Comparison of ENCODE assay signal across 14 cellular contexts in the genomic region with DNA sequence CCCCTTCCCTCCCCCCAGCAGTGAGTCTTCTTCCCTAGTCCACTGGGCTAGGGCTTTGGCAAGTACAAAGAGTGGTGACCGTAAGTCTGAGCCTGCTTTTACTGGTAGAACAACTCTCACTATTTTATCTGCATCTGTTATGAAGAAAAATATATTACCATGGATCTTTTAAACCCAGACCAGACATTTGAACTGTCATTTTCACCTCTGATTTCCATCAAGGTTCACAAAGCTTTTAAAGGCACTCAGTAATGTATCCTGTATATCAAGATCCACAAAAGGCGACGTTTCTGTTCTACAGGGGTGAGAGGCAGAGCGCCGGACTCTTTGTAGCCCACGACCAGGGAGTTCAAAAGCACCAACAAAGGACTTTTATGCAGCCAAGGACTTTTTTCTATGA.
DNase-seq lines count a peak whose midpoint lies in the region; ATAC-seq and TF ChIP-seq lines count a peak whose summit lies in the region.
"Had no signal": no experiment of that assay in that cellular context is flagged by ENCODE, and none has a peak within 500 bp of the region (broad histone marks: within the 10 kb centered on the region; RNA-seq: fewer than 3 reads in every experiment).

No MANE protein-coding gene starts in this region.

- H2AFZ ChIP-seq in neural cell (ENCODE audit: low read depth, low read length): no peak overlapping the region
- H2AFZ ChIP-seq in neuron (ENCODE audit: low read depth, low read length): peak overlapping the region; percentile 50
- H2AFZ ChIP-seq: GM23248 had no signal

- no peaks in the 10 kb centered on the region for H3F3A ChIP-seq in neural cell (ENCODE audit: insufficient read depth, low read length, poor library complexity, severe bottlenecking)

- TF ChIP-seq RAD21 in neural cell (conservative IDR thresholded peaks at IDR 0.05): no peak

- DNase-seq in SK-N-DZ (ENCODE audit: low spot score): peak; percentile 88
- no peak for DNase-seq in NCI-H1417 treated with DMSO at 0.1 percent for 48 hours (lab: John Stamatoyannopoulos, UW)
- DNase-seq in NCI-H774 (lab: John Stamatoyannopoulos, UW): no peak
- DNase-seq: C1 segment of cervical spinal cord; Caco-2; CD8-positive, alpha-beta T cell; DMS153; DND-41; GM23248; H7; HCEC 1CT had no signal

- H3K4me3 ChIP-seq in neural cell (ENCODE audit: low read length) (no peak overlapping the region), neuron (ENCODE audit: low read length) (no peak overlapping the region)
- H3K4me3 ChIP-seq: GM23248 had no signal

- TF ChIP-seq EP300 in neural cell (conservative IDR thresholded peaks at IDR 0.05; ENCODE audit: poor library complexity, severe bottlenecking): peak; percentile 14

- H3K27ac ChIP-seq in neural cell (ENCODE audit: low read length): no peak overlapping the region
- H3K27ac ChIP-seq: GM23248 had no signal

- no peaks in the 10 kb centered on the region for H3K27me3 ChIP-seq in neural cell (ENCODE audit: insufficient read depth, low read depth, low read length)
- H3K27me3 ChIP-seq in neuron (ENCODE audit: insufficient read depth, low read length): no peaks in the 10 kb centered on the region

- H3K36me3 ChIP-seq in neural cell (ENCODE audit: insufficient read depth, low read length) (no peaks in the 10 kb centered on the region), neuron (ENCODE audit: insufficient read depth, low read length) (no peaks in the 10 kb centered on the region)

- H3K9me3 ChIP-seq in neural cell (ENCODE audit: low read length) (no peaks in the 10 kb centered on the region), neuron (ENCODE audit: low read length) (no peaks in the 10 kb centered on the region)
- H3K9me3 ChIP-seq: Caco-2 had no signal

- H3K79me2 ChIP-seq in neural cell (replicated peaks; ENCODE audit: insufficient read depth, low read length): no peaks in the 10 kb centered on the region

- no peak for ATAC-seq in HG02763 (IDR thresholded peaks at IDR 0.05; ENCODE audit: unreplicated experiment)
- ATAC-seq: CD8-positive, alpha-beta T cell had no signal

- H3K9me2 ChIP-seq in neural cell (ENCODE audit: insufficient read depth, low read length): no peaks in the 10 kb centered on the region

- no peak overlapping the region for H3K4me2 ChIP-seq in neural cell (ENCODE audit: low read length)

- peaks cover 21% of the 10 kb centered on the region for H3K4me1 ChIP-seq in neuron (ENCODE audit: insufficient read depth, low read length)
- H3K4me1 ChIP-seq: Caco-2 had no signal

- TF ChIP-seq CTCF in neural cell (IDR thresholded peaks at IDR 0.05; ENCODE audit: poor library complexity, severe bottlenecking): no peak

- H4K20me1 ChIP-seq in neural cell (ENCODE audit: insufficient read depth): no peaks in the 10 kb centered on the region

- no peak overlapping the region for H3K9ac ChIP-seq in neural cell (ENCODE audit: low read length)
- H3K9ac ChIP-seq: GM23248 had no signal

TF ChIP-seq in neural cell, 6 proteins besides CTCF, POLR2A, EP300 and RAD21:
- TF ChIP-seq EZH2 (IDR thresholded peaks at IDR 0.05; ENCODE audit: borderline replicate concordance, insufficient read depth, low read length, poor library complexity, severe bottlenecking) (no peak), MXI1 (conservative IDR thresholded peaks at IDR 0.05; ENCODE audit: poor library complexity, severe bottlenecking) (no peak), TAF1 (IDR thresholded peaks at IDR 0.05; ENCODE audit: low read depth) (no peak), POLR2AphosphoS5 (IDR thresholded peaks at IDR 0.05) (peak; percentile 39), SMC3 (conservative IDR thresholded peaks at IDR 0.05; ENCODE audit: poor library complexity) (no peak)
- TF ChIP-seq, protein P1, sequence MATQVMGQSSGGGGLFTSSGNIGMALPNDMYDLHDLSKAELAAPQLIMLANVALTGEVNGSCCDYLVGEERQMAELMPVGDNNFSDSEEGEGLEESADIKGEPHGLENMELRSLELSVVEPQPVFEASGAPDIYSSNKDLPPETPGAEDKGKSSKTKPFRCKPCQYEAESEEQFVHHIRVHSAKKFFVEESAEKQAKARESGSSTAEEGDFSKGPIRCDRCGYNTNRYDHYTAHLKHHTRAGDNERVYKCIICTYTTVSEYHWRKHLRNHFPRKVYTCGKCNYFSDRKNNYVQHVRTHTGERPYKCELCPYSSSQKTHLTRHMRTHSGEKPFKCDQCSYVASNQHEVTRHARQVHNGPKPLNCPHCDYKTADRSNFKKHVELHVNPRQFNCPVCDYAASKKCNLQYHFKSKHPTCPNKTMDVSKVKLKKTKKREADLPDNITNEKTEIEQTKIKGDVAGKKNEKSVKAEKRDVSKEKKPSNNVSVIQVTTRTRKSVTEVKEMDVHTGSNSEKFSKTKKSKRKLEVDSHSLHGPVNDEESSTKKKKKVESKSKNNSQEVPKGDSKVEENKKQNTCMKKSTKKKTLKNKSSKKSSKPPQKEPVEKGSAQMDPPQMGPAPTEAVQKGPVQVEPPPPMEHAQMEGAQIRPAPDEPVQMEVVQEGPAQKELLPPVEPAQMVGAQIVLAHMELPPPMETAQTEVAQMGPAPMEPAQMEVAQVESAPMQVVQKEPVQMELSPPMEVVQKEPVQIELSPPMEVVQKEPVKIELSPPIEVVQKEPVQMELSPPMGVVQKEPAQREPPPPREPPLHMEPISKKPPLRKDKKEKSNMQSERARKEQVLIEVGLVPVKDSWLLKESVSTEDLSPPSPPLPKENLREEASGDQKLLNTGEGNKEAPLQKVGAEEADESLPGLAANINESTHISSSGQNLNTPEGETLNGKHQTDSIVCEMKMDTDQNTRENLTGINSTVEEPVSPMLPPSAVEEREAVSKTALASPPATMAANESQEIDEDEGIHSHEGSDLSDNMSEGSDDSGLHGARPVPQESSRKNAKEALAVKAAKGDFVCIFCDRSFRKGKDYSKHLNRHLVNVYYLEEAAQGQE (IDR thresholded peaks at IDR 0.05; ENCODE audit: borderline replicate concordance): peak; percentile 19
TF ChIP-seq in neural cell: peak in this region for 2.
